ENCODE assay signal across 20 cellular contexts in genomic region chr18:75198046-75198445, GRCh38. TPM values are rescaled to one million over a fixed set of nuclear protein-coding genes. Genes with fewer than 3 reads are reported as not detected.
A peak's percentile ranks its signal among the peaks of the same experiment; 100 is the strongest.
DNase-seq lines count a peak whose midpoint lies in the region; ATAC-seq, FAIRE-seq and TF ChIP-seq lines count a peak whose summit lies in the region.
"Had no signal": no experiment of that assay in that cellular context is flagged by ENCODE, and none has a peak within 500 bp of the region (broad histone marks: within the 10 kb centered on the region; RNA-seq: fewer than 3 reads in every experiment).

No MANE protein-coding gene starts in this region.

- H3K36me3 Mint-ChIP-seq in CD4-positive, CD25-positive, alpha-beta regulatory T cell, result peaks cover 16% of the 10 kb centered on the region
- H3K36me3 Mint-ChIP-seq in astrocyte (ENCODE audit: low read depth, unreplicated experiment), result no peaks in the 10 kb centered on the region
- peaks cover 12% of the 10 kb centered on the region for H3K36me3 Mint-ChIP-seq in activated CD4-positive, alpha-beta memory T cell treated with anti-CD3 and anti-CD28 coated beads for 36 hours

- no peak overlapping the region for H3K4me3 Mint-ChIP-seq in CD4-positive, CD25-positive, alpha-beta regulatory T cell
- H3K4me3 Mint-ChIP-seq in astrocyte (ENCODE audit: unreplicated experiment), result no peak overlapping the region
- no peak overlapping the region for H3K4me3 Mint-ChIP-seq in activated CD4-positive, alpha-beta memory T cell treated with anti-CD3 and anti-CD28 coated beads for 36 hours
- H3K4me3 Mint-ChIP-seq: activated T-cell treated with anti-CD3 and anti-CD28 coated beads, Interleukin-2, amount 50 U/mL, for 72 hours had no signal

- peaks cover 3% of the 10 kb centered on the region for H4K20me1 ChIP-seq in astrocyte (ENCODE audit: insufficient read depth, low read length)

- H3K27me3 ChIP-seq in CD4-positive, CD25-positive, alpha-beta regulatory T cell (ENCODE audit: control insufficient read depth, insufficient read depth, low read length), result no peaks in the 10 kb centered on the region
- no peaks in the 10 kb centered on the region for H3K27me3 ChIP-seq in astrocyte (ENCODE audit: insufficient read depth, low read length)
- no peaks in the 10 kb centered on the region for H3K27me3 ChIP-seq in mesenchymal stem cell (ENCODE audit: control insufficient read depth in 1 of 2, insufficient read depth in 1 of 2, low read length in 2 of 2)
- H3K27me3 ChIP-seq in upper lobe of right lung, result no peaks in the 10 kb centered on the region

- POLR2A ChIA-PET in activated CD4-positive, alpha-beta memory T cell treated with anti-CD3 and anti-CD28 coated beads for 36 hours (lab: Charles Lee), result no interaction called here

- ATAC-seq in CD4-positive, CD25-positive, alpha-beta regulatory T cell (ENCODE audit: low read depth in 2 of 2), result no peak
- no peak for ATAC-seq in upper lobe of right lung
- ATAC-seq: activated T-cell treated with anti-CD3 and anti-CD28 coated beads, Interleukin-2, amount 50 U/mL, for 72 hours had no signal

- H3K9me3 ChIP-seq in CD4-positive, CD25-positive, alpha-beta regulatory T cell (ENCODE audit: control insufficient read depth in 2 of 2, low read length in 2 of 2), result no peaks in the 10 kb centered on the region
- H3K9me3 ChIP-seq in astrocyte (ENCODE audit: insufficient read depth, low read depth, low read length), result no peaks in the 10 kb centered on the region
- no peaks in the 10 kb centered on the region for H3K9me3 ChIP-seq in mesenchymal stem cell (ENCODE audit: control insufficient read depth, low read length)
- H3K9me3 ChIP-seq in upper lobe of right lung, result no peaks in the 10 kb centered on the region
- H3K9me3 ChIP-seq: HAP-1 had no signal

- H2BK5ac ChIP-seq in mesenchymal stem cell (ENCODE audit: low read depth, low read length, poor library complexity, severe bottlenecking), result no peak overlapping the region

- peaks cover 5 to 26% (median 15%) of the 10 kb centered on the region in 4 donors for H3K4me1 Mint-ChIP-seq in CD4-positive, CD25-positive, alpha-beta regulatory T cell
- H3K4me1 Mint-ChIP-seq in astrocyte (ENCODE audit: low read depth, unreplicated experiment), result no peaks in the 10 kb centered on the region
- H3K4me1 Mint-ChIP-seq in activated CD4-positive, alpha-beta memory T cell treated with anti-CD3 and anti-CD28 coated beads for 36 hours (ENCODE audit: low read depth), result peaks cover 37% of the 10 kb centered on the region

- intact Hi-C loops in upper lobe of right lung (cut with DNase I), result no loop called here
- intact Hi-C loops in activated CD4-positive, alpha-beta memory T cell treated with anti-CD3 and anti-CD28 coated beads for 36 hours (cut with micrococcal nuclease), result no loop called here

- no peak overlapping the region for H3K27ac ChIP-seq in CD4-positive, CD25-positive, alpha-beta regulatory T cell (ENCODE audit: insufficient read depth, low read length, poor library complexity, severe bottlenecking)
- H3K27ac ChIP-seq in astrocyte (ENCODE audit: low read depth, low read length), result no peak overlapping the region
- H3K27ac ChIP-seq in mesenchymal stem cell (ENCODE audit: low read length, poor library complexity, severe bottlenecking), result no peak overlapping the region
- no peak overlapping the region for H3K27ac ChIP-seq in upper lobe of right lung
- H3K27ac ChIP-seq: SK-N-MC had no signal

- H3K23ac ChIP-seq in mesenchymal stem cell (ENCODE audit: low read length in 2 of 2), result no peak overlapping the region

- H3K4me2 ChIP-seq in astrocyte (ENCODE audit: low read length) (no peak overlapping the region), mesenchymal stem cell (ENCODE audit: low read length, poor library complexity, severe bottlenecking) (no peak overlapping the region)

- H4K91ac ChIP-seq in mesenchymal stem cell (ENCODE audit: low read length), result no peak overlapping the region

- CTCF ChIA-PET in activated CD4-positive, alpha-beta memory T cell treated with anti-CD3 and anti-CD28 coated beads for 36 hours (lab: Charles Lee), result no interaction called here

- no peak overlapping the region for H3K4me3 ChIP-seq in CD4-positive, CD25-positive, alpha-beta regulatory T cell (ENCODE audit: low read depth, low read length)
- H3K4me3 ChIP-seq in astrocyte (ENCODE audit: insufficient read depth, low read depth, low read length), result no peak overlapping the region
- no peak overlapping the region for H3K4me3 ChIP-seq in mesenchymal stem cell (ENCODE audit: insufficient read depth in 1 of 2, low read depth in 1 of 2, low read length in 2 of 2)
- H3K4me3 ChIP-seq in upper lobe of right lung, result no peak overlapping the region
- H3K4me3 ChIP-seq: HAP-1, lung, SK-N-MC had no signal

- H3K9ac ChIP-seq in astrocyte (ENCODE audit: low read length) (no peak overlapping the region), mesenchymal stem cell (ENCODE audit: low read length) (peak overlapping the region; percentile 31)

- H3K79me1 ChIP-seq in mesenchymal stem cell (replicated peaks; ENCODE audit: low read length, poor library complexity, severe bottlenecking), result peaks cover 3% of the 10 kb centered on the region

- WGBS in mesenchymal stem cell, result 62% methylated on average over 2 of the region's 3 CpGs

- DNase-seq in CD4-positive, CD25-positive, alpha-beta regulatory T cell, result no peak
- DNase-seq in GM19239 (ENCODE audit: insufficient read length, low spot score), result no peak
- peak; percentile 41 for DNase-seq in astrocyte (ENCODE audit: low read depth)
- no peak for DNase-seq in mesenchymal stem cell
- no peak for DNase-seq in stimulated activated CD4-positive, alpha-beta T cell treated with anti-CD3 and anti-CD28 coated beads, Interleukin-4, amount 100 ng/mL, for 24 hours
- DNase-seq in upper lobe of right lung, result no peak
- no peak for DNase-seq in activated CD4-positive, alpha-beta memory T cell treated with anti-CD3 and anti-CD28 coated beads for 36 hours
- no peak for DNase-seq in GOT3 (lab: John Stamatoyannopoulos, UW)
- DNase-seq: activated CD4-positive, CD25-positive, alpha-beta regulatory T cell treated with anti-CD3 and anti-CD28 coated beads, Interleukin-2, amount 50 U/mL, for 72 hours; activated naive CD4-positive, alpha-beta T cell treated with anti-CD3 and anti-CD28 coated beads, Interleukin-2, amount 50 U/mL, for 16 hours; activated T-cell treated with anti-CD3 and anti-CD28 coated beads, Interleukin-2, amount 50 U/mL, for 72 hours; DMS79 treated with DMSO at 0.1 percent for 48 hours; foreskin melanocyte; kidney; NCI-H1092; NCI-H2029 had no signal

- H3K18ac ChIP-seq in mesenchymal stem cell (ENCODE audit: low read depth in 1 of 2, low read length in 2 of 2), result no peak overlapping the region

- no peak overlapping the region for H2BK15ac ChIP-seq in mesenchymal stem cell (ENCODE audit: low read depth, poor library complexity, severe bottlenecking)

- H2BK120ac ChIP-seq in mesenchymal stem cell (ENCODE audit: low read depth, low read length), result no peak overlapping the region

- H3K79me2 ChIP-seq in astrocyte (ENCODE audit: insufficient read depth, low read length), result peaks cover 19% of the 10 kb centered on the region

- no peaks in the 10 kb centered on the region for H3K27me3 Mint-ChIP-seq in CD4-positive, CD25-positive, alpha-beta regulatory T cell
- H3K27me3 Mint-ChIP-seq in astrocyte (ENCODE audit: low read depth, unreplicated experiment), result peaks cover 9% of the 10 kb centered on the region
- H3K27me3 Mint-ChIP-seq in activated CD4-positive, alpha-beta memory T cell treated with anti-CD3 and anti-CD28 coated beads for 36 hours, result no peaks in the 10 kb centered on the region
- H3K27me3 Mint-ChIP-seq: brain had no signal

- H2AFZ ChIP-seq in astrocyte (ENCODE audit: low read depth, low read length) (no peak overlapping the region), mesenchymal stem cell (ENCODE audit: low read depth, low read length) (no peak overlapping the region)

- FAIRE-seq in GM19239 (lab: Jason Lieb, UNC) (peak; percentile 49), astrocyte (lab: Jason Lieb, UNC) (no peak)
- FAIRE-seq: kidney had no signal

- H2BK12ac ChIP-seq in mesenchymal stem cell (ENCODE audit: low read length in 2 of 2), result no peak overlapping the region

- no peak overlapping the region for H3K4ac ChIP-seq in mesenchymal stem cell (ENCODE audit: low read depth in 1 of 2, low read length in 2 of 2)

- peak overlapping the region in 2 of 3 donors; percentile 38 to 45 for H3K27ac Mint-ChIP-seq in CD4-positive, CD25-positive, alpha-beta regulatory T cell
- H3K27ac Mint-ChIP-seq in astrocyte (ENCODE audit: unreplicated experiment), result no peak overlapping the region
- H3K27ac Mint-ChIP-seq in activated CD4-positive, alpha-beta memory T cell treated with anti-CD3 and anti-CD28 coated beads for 36 hours, result no peak overlapping the region
- H3K27ac Mint-ChIP-seq: activated T-cell treated with anti-CD3 and anti-CD28 coated beads, Interleukin-2, amount 50 U/mL, for 72 hours had no signal

- no peak overlapping the region for H4K8ac ChIP-seq in mesenchymal stem cell (ENCODE audit: low read length)

- no peak for TF ChIP-seq CTCF in astrocyte (IDR thresholded peaks at IDR 0.05; ENCODE audit: insufficient read depth, low read depth, low read length)
- TF ChIP-seq CTCF in upper lobe of right lung (IDR thresholded peaks at IDR 0.05), result no peak

- H3K9me3 Mint-ChIP-seq in CD4-positive, CD25-positive, alpha-beta regulatory T cell, result no peaks in the 10 kb centered on the region
- H3K9me3 Mint-ChIP-seq in astrocyte (ENCODE audit: unreplicated experiment), result no peaks in the 10 kb centered on the region
- H3K9me3 Mint-ChIP-seq in activated CD4-positive, alpha-beta memory T cell treated with anti-CD3 and anti-CD28 coated beads for 36 hours, result no peaks in the 10 kb centered on the region
- H3K9me3 Mint-ChIP-seq: activated T-cell treated with anti-CD3 and anti-CD28 coated beads, Interleukin-2, amount 50 U/mL, for 72 hours had no signal

- H2AK5ac ChIP-seq in mesenchymal stem cell (ENCODE audit: low read length, severe bottlenecking), result no peak overlapping the region

- H3K14ac ChIP-seq in mesenchymal stem cell (ENCODE audit: low read length in 2 of 2), result no peak overlapping the region

- peaks cover 15% of the 10 kb centered on the region for H3K36me3 ChIP-seq in CD4-positive, CD25-positive, alpha-beta regulatory T cell (ENCODE audit: control insufficient read depth, insufficient read depth, low read length)
- H3K36me3 ChIP-seq in astrocyte (ENCODE audit: insufficient read depth, low read length) (no peaks in the 10 kb centered on the region), mesenchymal stem cell (ENCODE audit: control insufficient read depth in 1 of 2, insufficient read depth in 2 of 2, low read depth in 1 of 2, low read length in 2 of 2) (peaks cover 8 to 13% of the 10 kb centered on the region in 2 experiments), upper lobe of right lung (peaks cover 23% of the 10 kb centered on the region)
- H3K36me3 ChIP-seq: HAP-1 had no signal

- H3K4me1 ChIP-seq in CD4-positive, CD25-positive, alpha-beta regulatory T cell (ENCODE audit: control insufficient read depth, insufficient read depth, low read length, poor library complexity, severe bottlenecking), result no peaks in the 10 kb centered on the region
- H3K4me1 ChIP-seq in astrocyte (ENCODE audit: insufficient read depth, low read length) (no peaks in the 10 kb centered on the region), mesenchymal stem cell (ENCODE audit: control insufficient read depth, insufficient read depth, low read depth, low read length) (no peaks in the 10 kb centered on the region), upper lobe of right lung (no peaks in the 10 kb centered on the region)
- H3K4me1 ChIP-seq: HAP-1 had no signal

RNA-seq across cellular contexts. Expression of gene PTGR3, which starts 10.9 kb away (rescaled TPM):
- 25.5 TPM for total RNA-seq in CD4-positive, CD25-positive, alpha-beta regulatory T cell
- polyA plus RNA-seq in CD4-positive, CD25-positive, alpha-beta regulatory T cell, result 10 to 100 TPM; 18.6 to 33.3 (median 25.8) TPM
- total RNA-seq in astrocyte (8.4 and 12.7 TPM in 2 replicates), upper lobe of right lung (27.7 TPM)
- polyA plus RNA-seq in mesenchymal stem cell (2013, experiment 1 of 2), result 4.5 TPM
- polyA plus RNA-seq in mesenchymal stem cell (2013, experiment 2 of 2), result 4.7 TPM
- total RNA-seq in activated CD4-positive, alpha-beta memory T cell treated with anti-CD3 and anti-CD28 coated beads for 36 hours, result 10 to 100 TPM; 29.6 to 30.2 TPM

RNA-seq across cellular contexts. Expression of gene TSHZ1, which starts 12.6 kb away (rescaled TPM):
- total RNA-seq in CD4-positive, CD25-positive, alpha-beta regulatory T cell, result 16.4 TPM
- polyA plus RNA-seq in CD4-positive, CD25-positive, alpha-beta regulatory T cell, result 1 to 10 TPM; 1.1 to 2.4 (median 1.4) TPM
- 2.7 and 2.9 TPM in 2 replicates for total RNA-seq in astrocyte
- 4.9 TPM for polyA plus RNA-seq in mesenchymal stem cell (2013, experiment 1 of 2)
- polyA plus RNA-seq in mesenchymal stem cell (2013, experiment 2 of 2), result 4.4 TPM
- 17.3 TPM for total RNA-seq in upper lobe of right lung
- total RNA-seq in activated CD4-positive, alpha-beta memory T cell treated with anti-CD3 and anti-CD28 coated beads for 36 hours, result 10 to 100 TPM; 12.7 to 13.9 TPM

Comparison
In these comparisons a context has a peak if more than half of its experiments do, and no peak if none do; other contexts are left out.
1. H3K27ac Mint-ChIP-seq: peak in CD4-positive, CD25-positive, alpha-beta regulatory T cell (2 of 3); none in astrocyte (single experiment) and activated CD4-positive, alpha-beta memory T cell treated with anti-CD3 and anti-CD28 coated beads for 36 hours (single experiment).